In the genomic region with DNA sequence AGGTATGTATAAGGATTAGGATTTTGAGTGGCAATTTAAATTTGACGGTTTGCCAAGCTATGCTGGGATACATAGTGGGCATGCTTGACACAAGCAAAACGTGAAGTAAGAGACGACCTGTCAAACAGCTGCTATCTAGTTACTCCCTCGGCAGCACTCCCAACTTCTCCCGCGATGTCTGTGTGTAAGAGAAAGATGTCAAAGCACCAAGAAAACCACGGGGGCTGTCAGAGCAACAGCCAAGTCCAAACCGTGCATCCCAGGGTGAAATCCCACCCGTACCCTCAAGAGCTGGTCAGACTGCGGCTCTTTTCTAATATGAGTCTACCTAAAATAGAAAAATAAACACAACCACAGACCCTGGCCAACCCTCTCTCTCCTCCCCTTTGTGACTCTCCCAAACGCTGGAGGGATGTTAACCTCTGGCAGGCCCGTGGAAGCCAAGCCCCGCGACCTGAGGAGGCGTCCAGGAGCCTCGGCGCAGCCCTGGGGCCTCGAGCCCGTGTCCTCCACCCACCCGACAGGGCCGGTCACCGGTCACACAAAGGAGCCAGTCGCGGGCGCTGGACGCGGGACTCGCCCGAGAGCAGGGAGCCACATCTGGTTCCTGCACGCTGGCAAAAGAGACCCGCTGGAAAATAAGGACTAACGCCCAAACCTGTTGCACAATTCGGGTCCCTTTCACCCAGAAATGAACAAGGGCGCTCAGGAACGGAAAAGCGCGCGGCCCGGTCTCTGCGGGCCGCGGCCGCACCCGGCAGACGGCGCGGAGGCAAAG, we compare ENCODE assay signal across 8 cellular contexts. TPM values are rescaled to one million over a fixed set of nuclear protein-coding genes. Genes with fewer than 3 reads are reported as not detected.
DNase-seq lines count a peak whose midpoint lies in the region; ATAC-seq and TF ChIP-seq lines count a peak whose summit lies in the region.

No MANE protein-coding gene starts in this region.

- H3K9me3 ChIP-seq in testis = no peaks in the 10 kb centered on the region

- CTCF ChIA-PET in activated CD4-positive, alpha-beta memory T cell treated with anti-CD3 and anti-CD28 coated beads for 36 hours (lab: Charles Lee) = interaction anchor here (1.9 kb wide), 1 partner anchor 11 kb away, joined by 4 read pairs; no protein-coding TSS in a partner anchor

- H3K9me3 Mint-ChIP-seq in activated CD4-positive, alpha-beta memory T cell treated with anti-CD3 and anti-CD28 coated beads for 36 hours = peaks cover 2% of the 10 kb centered on the region

- peak; percentile 29 for ATAC-seq in HG02623 (IDR thresholded peaks at IDR 0.05; ENCODE audit: unreplicated experiment)

- H3K27ac Mint-ChIP-seq in activated CD4-positive, alpha-beta memory T cell treated with anti-CD3 and anti-CD28 coated beads for 36 hours = no peak overlapping the region

- peak overlapping the region; percentile 88 to 90 for H3K4me3 ChIP-seq in testis

- H3K27me3 ChIP-seq in testis = no peaks in the 10 kb centered on the region

- no peak for TF ChIP-seq CTCF in testis (IDR thresholded peaks at IDR 0.05)

- peaks cover 14% of the 10 kb centered on the region for H3K4me1 ChIP-seq in testis

- peaks cover 36% of the 10 kb centered on the region for H3K27me3 Mint-ChIP-seq in activated CD4-positive, alpha-beta memory T cell treated with anti-CD3 and anti-CD28 coated beads for 36 hours

- DNase-seq in activated T-cell treated with anti-CD3 and anti-CD28 coated beads for 24 hours (ENCODE audit: low read depth) = peak; percentile 5
- DNase-seq in activated T-cell treated with anti-CD3 and anti-CD28 coated beads, Interleukin-2, amount 50 U/mL, for 1 hour = no peak
- peak; percentile 52 for DNase-seq in NCI-H1105 (lab: John Stamatoyannopoulos, UW)
- DNase-seq in activated CD4-positive, alpha-beta memory T cell treated with anti-CD3 and anti-CD28 coated beads for 36 hours = peak; percentile 27
- DNase-seq in erythroblast (lab: John Stamatoyannopoulos, UW) = peak; percentile 49 to 62
- peak; percentile 55 for DNase-seq in midbrain (lab: John Stamatoyannopoulos, UW)
- peak; percentile 83 for DNase-seq in testis

- no peaks in the 10 kb centered on the region for H3K36me3 Mint-ChIP-seq in activated CD4-positive, alpha-beta memory T cell treated with anti-CD3 and anti-CD28 coated beads for 36 hours

- peak overlapping the region; percentile 78 for H3K4me3 Mint-ChIP-seq in activated CD4-positive, alpha-beta memory T cell treated with anti-CD3 and anti-CD28 coated beads for 36 hours

- 0 to 4% methylated on average over 10 to 47 of the region's 47 CpGs for WGBS in testis, 2 donors

- H3K4me1 Mint-ChIP-seq in activated CD4-positive, alpha-beta memory T cell treated with anti-CD3 and anti-CD28 coated beads for 36 hours (ENCODE audit: low read depth) = peaks cover 24% of the 10 kb centered on the region

- no peaks in the 10 kb centered on the region for H3K36me3 ChIP-seq in testis (ENCODE audit: low read depth, missing control alignments)

- POLR2A ChIA-PET in activated CD4-positive, alpha-beta memory T cell treated with anti-CD3 and anti-CD28 coated beads for 36 hours (lab: Charles Lee) = no interaction called here

- TF ChIP-seq POLR2A in erythroblast (IDR thresholded peaks at IDR 0.05; ENCODE audit: low read length) (no peak), testis (IDR thresholded peaks at IDR 0.05) (no peak)

- peak overlapping the region; percentile 92 to 93 for H3K27ac ChIP-seq in testis

- intact Hi-C loops in activated CD4-positive, alpha-beta memory T cell treated with anti-CD3 and anti-CD28 coated beads for 36 hours (cut with micrococcal nuclease) = no loop called here
- intact Hi-C loops in testis (cut with DNase I; ENCODE audit: low total_unique reads) = no loop called here

RNA-seq across cellular contexts. Expression of gene SESTD1, which starts 1.0 kb away (rescaled TPM):
- 10 to 100 TPM; 11.6 to 13.1 TPM for total RNA-seq in activated CD4-positive, alpha-beta memory T cell treated with anti-CD3 and anti-CD28 coated beads for 36 hours
- 10 to 100 TPM; 50.0 to 56.1 TPM for total RNA-seq in testis
- polyA plus RNA-seq in testis (ENCODE audit: insufficient read depth, low read depth, low replicate concordance) = 94.5 TPM
